Comparison of ENCODE assay signal across 8 cellular contexts in genomic region chr6:53725791-53726575, GRCh38.
DNase-seq lines count a peak whose midpoint lies in the region; ATAC-seq, FAIRE-seq and TF ChIP-seq lines count a peak whose summit lies in the region.

No MANE protein-coding gene starts in this region.

- H3K4me1 Mint-ChIP-seq in T-helper 17 cell = peaks cover 6% of the 10 kb centered on the region

- H3K36me3 ChIP-seq in adrenal gland (replicated peaks in 1 of 2) (no peaks in the 10 kb centered on the region), sigmoid colon (no peaks in the 10 kb centered on the region)

- H3K27ac Mint-ChIP-seq in T-helper 17 cell = no peak overlapping the region

- 39 to 42% (median 40%) methylated on average over 18 of the region's 18 CpGs for WGBS in adrenal gland, 4 donors
- 39 to 47% methylated on average over 18 of the region's 18 CpGs for WGBS in sigmoid colon, 2 donors

- H3K36me3 Mint-ChIP-seq in T-helper 17 cell (ENCODE audit: low read depth) = peaks cover 2% of the 10 kb centered on the region

- H3K4me3 ChIP-seq in adrenal gland (no peak overlapping the region), sigmoid colon (no peak overlapping the region)

- DNase-seq in GM12891 (ENCODE audit: insufficient read length, low spot score) = peak; percentile 58
- DNase-seq in NCI-H1417 treated with DMSO at 0.1 percent for 48 hours (lab: John Stamatoyannopoulos, UW) = peak; percentile 25
- peak; percentile 59 to 72 (median 59) for DNase-seq in T-helper 17 cell
- peak; percentile 62 to 87 (median 81) for DNase-seq in adrenal gland
- peak; percentile 85 for DNase-seq in left ventricle myocardium superior
- DNase-seq in sigmoid colon = peak; percentile 86
- no peak for DNase-seq in GOT3 (lab: John Stamatoyannopoulos, UW)

- intact Hi-C loops in adrenal gland (cut with DNase I) = loop anchor here (5.0 to 10.0 kb wide), 4 partner anchors 71 to 231 kb away; no protein-coding TSS in a partner anchor
- intact Hi-C loops in left ventricle myocardium superior (cut with micrococcal nuclease) = no loop called here
- intact Hi-C loops in sigmoid colon (cut with DNase I) = loop anchor here (2.0 to 5.0 kb wide), 5 partner anchors 75 to 554 kb away; partner anchors contain the start of gene GCLC

- H3K4me1 ChIP-seq in adrenal gland (replicated peaks in 1 of 2) = no peaks in the 10 kb centered on the region
- H3K4me1 ChIP-seq in sigmoid colon = peaks cover 0 to 3% (median 0%) of the 10 kb centered on the region in 4 donors

- no peak for TF ChIP-seq POLR2A in GM12891 (IDR thresholded peaks at IDR 0.05; ENCODE audit: low read depth, low read length)
- TF ChIP-seq POLR2A in adrenal gland (IDR thresholded peaks at IDR 0.05) = no peak
- no peak for TF ChIP-seq POLR2A in sigmoid colon (IDR thresholded peaks at IDR 0.05)

- H3K9me3 ChIP-seq in T-helper 17 cell (ENCODE audit: control insufficient read depth, low read length, poor library complexity, severe bottlenecking) = no peaks in the 10 kb centered on the region
- no peaks in the 10 kb centered on the region for H3K9me3 ChIP-seq in adrenal gland (replicated peaks in 1 of 3)
- no peaks in the 10 kb centered on the region for H3K9me3 ChIP-seq in sigmoid colon

- no peaks in the 10 kb centered on the region for H3K27me3 ChIP-seq in adrenal gland
- no peaks in the 10 kb centered on the region for H3K27me3 ChIP-seq in sigmoid colon

- H3K4me3 Mint-ChIP-seq in T-helper 17 cell = no peak overlapping the region

- FAIRE-seq in GM12891 (lab: Jason Lieb, UNC) = peak; percentile 78

- TF ChIP-seq EP300 in sigmoid colon (IDR thresholded peaks at IDR 0.05) = no peak

- peaks cover 20% of the 10 kb centered on the region for H3K27me3 Mint-ChIP-seq in T-helper 17 cell

- peak; percentile 92 for ATAC-seq in HG02678 (IDR thresholded peaks at IDR 0.05; ENCODE audit: unreplicated experiment)
- peak; percentile 95 for ATAC-seq in T-helper 17 cell
- peak; percentile 92 for ATAC-seq in left ventricle myocardium superior

- TF ChIP-seq CTCF in adrenal gland (IDR thresholded peaks at IDR 0.05) (peak; percentile 83 to 98 (median 89)), sigmoid colon (IDR thresholded peaks at IDR 0.05) (peak; percentile 69 to 95 (median 84))

- H3K27ac ChIP-seq in adrenal gland = no peak overlapping the region
- no peak overlapping the region for H3K27ac ChIP-seq in sigmoid colon

TF ChIP-seq in GM12891, 5 proteins besides CTCF, POLR2A, EP300 and RAD21:
- TF ChIP-seq POU2F2 (IDR thresholded peaks at IDR 0.05; ENCODE audit: low read depth, low read length) (no peak), SPI1 (IDR thresholded peaks at IDR 0.05; ENCODE audit: low read depth, low read length) (no peak), POLR2AphosphoS5 (IDR thresholded peaks at IDR 0.05; ENCODE audit: low read depth, low read length) (no peak), TAF1 (IDR thresholded peaks at IDR 0.05; ENCODE audit: low read depth, low read length) (no peak), PAX5 (IDR thresholded peaks at IDR 0.05; ENCODE audit: insufficient read depth, low read length, severe bottlenecking) (peak; percentile 85)
